ENCODE assay signal across 30 cellular contexts in the genomic region with DNA sequence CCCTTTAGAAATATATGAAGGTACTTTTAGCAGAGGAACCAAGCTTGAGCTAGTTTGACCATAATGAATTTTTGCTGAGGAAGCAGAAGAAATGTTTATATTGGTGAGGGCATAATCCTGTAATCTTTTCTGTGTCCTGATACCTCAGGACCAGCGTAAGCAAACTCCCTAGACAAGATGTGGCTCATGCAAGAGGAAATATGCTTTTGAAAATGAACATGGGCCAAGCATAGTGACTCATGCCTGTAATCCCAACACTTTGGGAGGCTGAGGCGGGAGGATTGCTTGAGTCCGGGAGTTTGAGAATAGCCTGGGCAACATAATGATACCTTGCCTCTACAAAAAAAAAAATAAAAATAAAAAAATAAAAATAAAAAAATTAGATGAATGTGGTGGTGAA.
"Had no signal": no experiment of that assay in that cellular context is flagged by ENCODE, and none has a peak within 500 bp of the region (broad histone marks: within the 10 kb centered on the region; RNA-seq: fewer than 3 reads in every experiment).

No MANE protein-coding gene starts in this region.

- H3K9me3 ChIP-seq: ascending aorta, pancreas, prostate gland, tibial artery had no signal

- FAIRE-seq: pancreas had no signal

- H3K4me1 ChIP-seq: ascending aorta, foreskin keratinocyte, pancreas, prostate gland, tibial artery had no signal

- H3K4me2 ChIP-seq: smooth muscle cell had no signal

- ATAC-seq: effector memory CD8-positive, alpha-beta T cell; foreskin keratinocyte; heart left ventricle; naive thymus-derived CD8-positive, alpha-beta T cell; pancreas; stimulated activated memory B cell treated with anti-CD40 and anti-IgM and Interleukin-4, amounts not matched to agents 10 μg/mL and 1 μg/mL and 100 μg/mL, for 72 hours; stimulated activated naive CD8-positive, alpha-beta T cell treated with anti-CD3 and anti-CD28 coated beads, Interleukin-15, amount 100 ng/mL, for 72 hours had no signal

- H3K36me3 ChIP-seq: ascending aorta, heart left ventricle, pancreas, prostate gland, tibial artery, WERI-Rb-1 had no signal

- DNase-seq: activated CD4-positive, alpha-beta memory T cell treated with anti-CD3 and anti-CD28 coated beads, Interleukin-2, amount 10 ng/mL, durations not matched to agents 7 days and 5 days; activated CD4-positive, alpha-beta T cell treated with anti-CD3 and anti-CD28 coated beads, Interleukin-2, amount 10 ng/mL, durations not matched to agents 24 days and 14 days; activated CD4-positive, CD25-positive, alpha-beta regulatory T cell treated with anti-CD3 and anti-CD28 coated beads, Interleukin-2, amount 50 U/mL, for 72 hours; activated CD8-positive, alpha-beta memory T cell treated with anti-CD3 and anti-CD28 coated beads, Interleukin-2, amount 50 U/mL, for 48 hours; activated gamma-delta T cell; activated naive CD4-positive, alpha-beta T cell treated with anti-CD3 and anti-CD28 coated beads, Interleukin-2, amount 10 ng/mL, durations not matched to agents 7 days and 5 days; activated naive CD8-positive, alpha-beta T cell treated with anti-CD3 and anti-CD28 coated beads, Interleukin-2, amount 10 ng/mL, durations not matched to agents 7 days and 5 days; activated T-cell treated with anti-CD3 and anti-CD28 coated beads, Interleukin-2, amount 50 U/mL, for 24 hours; cortex of kidney; effector memory CD8-positive, alpha-beta T cell; erythroblast; foreskin keratinocyte; heart left ventricle; hypothalamus; immature natural killer cell; midbrain; naive thymus-derived CD8-positive, alpha-beta T cell; nucleus accumbens; pancreas; stimulated activated CD4-positive, alpha-beta T cell treated with anti-CD3 and anti-CD28 coated beads, Interleukin-1b, Interleukin-23, amount 100 ng/mL, for 48 hours; stimulated activated CD4-positive, alpha-beta T cell treated with anti-CD3 and anti-CD28 coated beads, Interleukin-4, amount 100 ng/mL, for 4 hours; stimulated activated CD8-positive, alpha-beta memory T cell treated with anti-CD3 and anti-CD28 coated beads, Interleukin-4, amount 100 ng/mL, for 48 hours; stimulated activated naive CD8-positive, alpha-beta T cell treated with anti-CD3 and anti-CD28 coated beads, Interleukin-15, amount 100 ng/mL, for 72 hours; T-helper 9 cell; tibial artery; WERI-Rb-1 had no signal

- H3K27ac ChIP-seq: ascending aorta, foreskin keratinocyte, heart left ventricle, pancreas, prostate gland, tibial artery, WERI-Rb-1 had no signal

- H3K27me3 ChIP-seq: ascending aorta, heart left ventricle, pancreas, tibial artery had no signal

- H3K4me3 ChIP-seq: ascending aorta, heart left ventricle, pancreas, prostate gland, smooth muscle cell, tibial artery had no signal
